In the genomic region with DNA sequence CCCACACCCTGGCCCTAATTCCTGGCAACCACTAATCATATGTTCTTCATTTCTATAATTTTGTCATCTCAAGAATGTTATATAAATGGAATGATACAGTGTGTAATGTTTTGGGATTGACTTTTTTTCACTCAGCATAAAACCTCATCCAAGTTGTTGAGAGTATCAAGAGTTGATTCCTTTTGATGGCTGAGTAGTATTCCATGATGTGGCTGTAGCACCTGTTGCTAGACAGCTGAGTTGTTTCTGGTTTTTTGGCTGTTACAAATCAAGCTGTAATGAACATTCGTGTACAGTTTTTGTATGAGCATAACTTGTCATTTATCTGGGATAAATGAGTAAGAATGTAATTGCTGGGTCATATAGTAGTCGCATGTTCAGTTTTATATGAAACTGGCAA, we compare ENCODE assay signal across 38 cellular contexts. TPM values are rescaled to one million over a fixed set of nuclear protein-coding genes. Genes with fewer than 3 reads are reported as not detected.
"Had no signal": no experiment of that assay in that cellular context is flagged by ENCODE, and none has a peak within 500 bp of the region (broad histone marks: within the 10 kb centered on the region; RNA-seq: fewer than 3 reads in every experiment).

No MANE protein-coding gene starts in this region.

- FAIRE-seq: astrocyte, bronchial epithelial cell had no signal

- DNase-seq: activated effector memory CD4-positive, alpha-beta T cell treated with anti-CD3 and anti-CD28 coated beads, Interleukin-2, amount 50 U/mL, for 16 hours; activated effector memory CD4-positive, alpha-beta T cell treated with Interleukin-2 at 50 U/mL for 16 hours; activated gamma-delta T cell; activated gamma-delta T cell treated with Interleukin-2 at 50 U/mL for 16 hours; activated naive CD4-positive, alpha-beta T cell; activated naive CD4-positive, alpha-beta T cell treated with anti-CD3 and anti-CD28 coated beads for 36 hours; activated naive CD4-positive, alpha-beta T cell treated with anti-CD3 and anti-CD28 coated beads, Interleukin-2, amount 10 ng/mL, durations not matched to agents 7 days and 5 days; activated naive CD4-positive, alpha-beta T cell treated with anti-CD3 and anti-CD28 coated beads, Interleukin-2, amount 50 U/mL, for 16 hours; activated naive CD4-positive, alpha-beta T cell treated with Interleukin-2 at 50 U/mL for 16 hours; activated naive CD8-positive, alpha-beta T cell treated with anti-CD3 and anti-CD28 coated beads for 36 hours; activated naive CD8-positive, alpha-beta T cell treated with anti-CD3 and anti-CD28 coated beads, Interleukin-2, amount 10 ng/mL, durations not matched to agents 7 days and 5 days; activated naive CD8-positive, alpha-beta T cell treated with anti-CD3 and anti-CD28 coated beads, Interleukin-2, amount 50 U/mL, for 24 hours; activated T-cell treated with anti-CD3 and anti-CD28 coated beads, Interleukin-2, amount 50 U/mL, for 4 hours; activated T-cell treated with anti-CD3 and anti-CD28 coated beads, Interleukin-2, amount 50 U/mL, for 48 hours; activated T-cell treated with anti-CD3 and anti-CD28 coated beads, Interleukin-2, amount 50 U/mL, for 72 hours; adrenal gland; amniotic stem cell; amygdala; anterior cingulate cortex; aorta; body of pancreas; brain microvascular endothelial cell; caudate nucleus; central memory CD4-positive, alpha-beta T cell; cerebellar nuclear complex had no signal

- H3K36me3 ChIP-seq: adrenal gland, brain microvascular endothelial cell, breast epithelium, cardiac muscle cell had no signal

- ATAC-seq: activated naive CD8-positive, alpha-beta T cell treated with anti-CD3 and anti-CD28 coated beads, Interleukin-2, amount 50 U/mL, for 24 hours; activated T-cell treated with anti-CD3 and anti-CD28 coated beads, Interleukin-2, amount 50 U/mL, for 4 hours; activated T-cell treated with anti-CD3 and anti-CD28 coated beads, Interleukin-2, amount 50 U/mL, for 72 hours; activated T-helper 17 cell treated with anti-CD3 and anti-CD28 coated beads, Interleukin-2, amount 50 U/mL, for 72 hours; body of pancreas had no signal

- H3K9me3 ChIP-seq: adrenal gland, ascending aorta, body of pancreas, breast epithelium had no signal

- H3K27me3 ChIP-seq: adrenal gland, ascending aorta, body of pancreas, brain microvascular endothelial cell, breast epithelium, cardiac muscle cell had no signal

- H3K4me1 ChIP-seq: adrenal gland, ascending aorta, body of pancreas, breast epithelium had no signal

- H3K27ac ChIP-seq: adrenal gland, ascending aorta, body of pancreas, brain microvascular endothelial cell, breast epithelium, cardiac muscle cell had no signal

- H3K4me3 ChIP-seq: adrenal gland, ascending aorta, body of pancreas, breast epithelium, cardiac muscle cell had no signal

RNA-seq across cellular contexts. Expression of gene LHFPL7, which starts 59.2 kb away (rescaled TPM):
- total RNA-seq: activated naive CD4-positive, alpha-beta T cell treated with anti-CD3 and anti-CD28 coated beads for 36 hours; activated naive CD4-positive, alpha-beta T cell treated with anti-CD3 and anti-CD28 coated beads, Interleukin-2, amount 50 U/mL, for 72 hours; activated naive CD8-positive, alpha-beta T cell treated with anti-CD3 and anti-CD28 coated beads for 36 hours; activated naive CD8-positive, alpha-beta T cell treated with anti-CD3 and anti-CD28 coated beads, Interleukin-2, amount 10 ng/mL, durations not matched to agents 7 days and 5 days; activated T-cell treated with anti-CD3 and anti-CD28 coated beads, Interleukin-2, amount 50 U/mL, for 4 hours; activated T-cell treated with anti-CD3 and anti-CD28 coated beads, Interleukin-2, amount 50 U/mL, for 72 hours; activated T-helper 1 cell treated with anti-CD3 and anti-CD28 coated beads, Interleukin-12 subunit alpha, Interleukin-12 subunit beta, Interleukin-2, Interleukin-4 antibody, amounts not matched to agents 30 ng/mL and 10 ng/mL and 1 ng/mL, durations not matched to agents 14 hours and 24 hours and 36 hours; activated T-helper 17 cell treated with anti-CD3 and anti-CD28 coated beads, Interleukin-2, amount 50 U/mL, for 72 hours; activated T-helper 2 cell treated with anti-CD3 and anti-CD28 coated beads, Interferon-gamma antibody, Interleukin-2, Interleukin-4, amounts not matched to agents 10 μg/mL and 5 μg/mL and 100 μg/mL, durations not matched to agents 14 hours and 24 hours and 36 hours; adrenal gland; aorta; ascending aorta; astrocyte; body of pancreas; breast epithelium; bronchial epithelial cell; cardiac muscle cell; cardiac septum; cerebellum; chondrocyte had no signal
- polyA plus RNA-seq: adipose tissue, adrenal gland, aorta, cardiac muscle cell had no signal
